ENCODE assay signal across 1 cellular context in the genomic region with DNA sequence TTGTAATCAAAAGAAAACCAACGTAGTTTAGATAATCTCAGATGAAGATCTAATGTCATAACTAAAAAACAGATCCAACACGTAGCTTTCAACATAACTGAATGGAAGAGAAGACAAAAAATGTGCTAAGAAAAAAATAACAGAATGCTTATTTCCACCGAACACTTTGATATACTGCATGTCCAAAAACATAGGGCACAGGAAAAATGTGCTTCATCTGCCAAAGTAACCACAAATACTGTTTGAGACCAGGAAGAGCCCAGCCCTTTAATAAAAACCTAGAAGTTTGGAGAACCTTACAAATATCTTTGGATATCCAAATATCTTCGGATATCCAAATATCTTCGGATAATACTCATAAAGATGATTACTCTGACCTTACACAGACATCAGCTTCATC.
TF ChIP-seq lines count a peak whose summit lies in the region.

No MANE protein-coding gene starts in this region.

TF ChIP-seq in SK-N-SH, 30 proteins besides CTCF, POLR2A, EP300 and RAD21 (continued from another document):
- TF ChIP-seq, protein P1, sequence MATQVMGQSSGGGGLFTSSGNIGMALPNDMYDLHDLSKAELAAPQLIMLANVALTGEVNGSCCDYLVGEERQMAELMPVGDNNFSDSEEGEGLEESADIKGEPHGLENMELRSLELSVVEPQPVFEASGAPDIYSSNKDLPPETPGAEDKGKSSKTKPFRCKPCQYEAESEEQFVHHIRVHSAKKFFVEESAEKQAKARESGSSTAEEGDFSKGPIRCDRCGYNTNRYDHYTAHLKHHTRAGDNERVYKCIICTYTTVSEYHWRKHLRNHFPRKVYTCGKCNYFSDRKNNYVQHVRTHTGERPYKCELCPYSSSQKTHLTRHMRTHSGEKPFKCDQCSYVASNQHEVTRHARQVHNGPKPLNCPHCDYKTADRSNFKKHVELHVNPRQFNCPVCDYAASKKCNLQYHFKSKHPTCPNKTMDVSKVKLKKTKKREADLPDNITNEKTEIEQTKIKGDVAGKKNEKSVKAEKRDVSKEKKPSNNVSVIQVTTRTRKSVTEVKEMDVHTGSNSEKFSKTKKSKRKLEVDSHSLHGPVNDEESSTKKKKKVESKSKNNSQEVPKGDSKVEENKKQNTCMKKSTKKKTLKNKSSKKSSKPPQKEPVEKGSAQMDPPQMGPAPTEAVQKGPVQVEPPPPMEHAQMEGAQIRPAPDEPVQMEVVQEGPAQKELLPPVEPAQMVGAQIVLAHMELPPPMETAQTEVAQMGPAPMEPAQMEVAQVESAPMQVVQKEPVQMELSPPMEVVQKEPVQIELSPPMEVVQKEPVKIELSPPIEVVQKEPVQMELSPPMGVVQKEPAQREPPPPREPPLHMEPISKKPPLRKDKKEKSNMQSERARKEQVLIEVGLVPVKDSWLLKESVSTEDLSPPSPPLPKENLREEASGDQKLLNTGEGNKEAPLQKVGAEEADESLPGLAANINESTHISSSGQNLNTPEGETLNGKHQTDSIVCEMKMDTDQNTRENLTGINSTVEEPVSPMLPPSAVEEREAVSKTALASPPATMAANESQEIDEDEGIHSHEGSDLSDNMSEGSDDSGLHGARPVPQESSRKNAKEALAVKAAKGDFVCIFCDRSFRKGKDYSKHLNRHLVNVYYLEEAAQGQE (IDR thresholded peaks at IDR 0.05; ENCODE audit: low read depth, low read length), result no peak
- TF ChIP-seq SMC3 (IDR thresholded peaks at IDR 0.05; ENCODE audit: low read depth, low read length) (no peak), FOXM1 (IDR thresholded peaks at IDR 0.05; ENCODE audit: low read depth) (no peak), ELF1 (IDR thresholded peaks at IDR 0.05) (no peak), GABPA (IDR thresholded peaks at IDR 0.05; ENCODE audit: low read depth) (no peak), NFIC (IDR thresholded peaks at IDR 0.05; ENCODE audit: borderline replicate concordance) (no peak), RCOR1 (IDR thresholded peaks at IDR 0.05; ENCODE audit: low read length) (no peak), POLR2AphosphoS5 (IDR thresholded peaks at IDR 0.05; ENCODE audit: low read depth, low read length) (no peak), TAF1 (IDR thresholded peaks at IDR 0.05; ENCODE audit: borderline replicate concordance, low read depth, low read length) (no peak), CHD2 (IDR thresholded peaks at IDR 0.05; ENCODE audit: low read length, partially characterized antibody) (no peak)
